In genomic region chr22:42895541-42895981, GRCh38 we compare ENCODE assay signal across 8 cellular contexts. TPM values are rescaled to one million over a fixed set of nuclear protein-coding genes. Genes with fewer than 3 reads are reported as not detected.
A peak's percentile ranks its signal among the peaks of the same experiment; 100 is the strongest.
DNase-seq lines count a peak whose midpoint lies in the region; ATAC-seq and TF ChIP-seq lines count a peak whose summit lies in the region.

No MANE protein-coding gene starts in this region.

- peak overlapping the region; percentile 51 for H3K27ac ChIP-seq in suprapubic skin

- H3K9me3 ChIP-seq in suprapubic skin = no peaks in the 10 kb centered on the region

- peaks cover 35% of the 10 kb centered on the region for H3K4me1 ChIP-seq in suprapubic skin

- no peaks in the 10 kb centered on the region for H3K9me3 Mint-ChIP-seq in activated naive CD4-positive, alpha-beta T cell treated with anti-CD3 and anti-CD28 coated beads for 36 hours
- H3K9me3 Mint-ChIP-seq in activated naive CD4-positive, alpha-beta T cell treated with anti-CD3 and anti-CD28 coated beads, Interleukin-2, amount 50 U/mL, for 72 hours = no peaks in the 10 kb centered on the region

- peak overlapping the region; percentile 74 for H3K27ac Mint-ChIP-seq in activated naive CD4-positive, alpha-beta T cell treated with anti-CD3 and anti-CD28 coated beads for 36 hours
- peak overlapping the region; percentile 78 to 90 for H3K27ac Mint-ChIP-seq in activated naive CD4-positive, alpha-beta T cell treated with anti-CD3 and anti-CD28 coated beads, Interleukin-2, amount 50 U/mL, for 72 hours

- no peak for ATAC-seq in activated naive CD4-positive, alpha-beta T cell treated with anti-CD3 and anti-CD28 coated beads, Interleukin-2, amount 50 U/mL, for 72 hours
- ATAC-seq in left lobe of liver (peak; percentile 37), GM18498 (IDR thresholded peaks at IDR 0.05; ENCODE audit: unreplicated experiment) (no peak)
- no peak for ATAC-seq in activated CD4-positive, CD25-positive, alpha-beta regulatory T cell treated with anti-CD3 and anti-CD28 coated beads, Interleukin-2, amount 50 U/mL, for 24 hours

- intact Hi-C loops in activated naive CD4-positive, alpha-beta T cell treated with anti-CD3 and anti-CD28 coated beads for 36 hours (cut with micrococcal nuclease) = loop anchor here (1.0 to 10.0 kb wide), 4 partner anchors 32 to 189 kb away; partner anchors contain the start of gene TTLL1

- peaks cover 38% of the 10 kb centered on the region for H3K4me1 Mint-ChIP-seq in activated naive CD4-positive, alpha-beta T cell treated with anti-CD3 and anti-CD28 coated beads for 36 hours (ENCODE audit: low read depth)

- H3K4me3 Mint-ChIP-seq in activated naive CD4-positive, alpha-beta T cell treated with anti-CD3 and anti-CD28 coated beads for 36 hours = peak overlapping the region; percentile 12

- no peaks in the 10 kb centered on the region for H3K27me3 Mint-ChIP-seq in activated naive CD4-positive, alpha-beta T cell treated with anti-CD3 and anti-CD28 coated beads for 36 hours (ENCODE audit: low read depth)

- H3K36me3 ChIP-seq in suprapubic skin = peaks cover 6% of the 10 kb centered on the region

- 59% methylated on average over 9 of the region's 9 CpGs for WGBS in suprapubic skin

- no peak overlapping the region for H3K4me3 ChIP-seq in suprapubic skin

- DNase-seq in activated naive CD4-positive, alpha-beta T cell treated with anti-CD3 and anti-CD28 coated beads for 36 hours = no peak
- DNase-seq in activated naive CD4-positive, alpha-beta T cell treated with anti-CD3 and anti-CD28 coated beads, Interleukin-2, amount 50 U/mL, for 16 hours = no peak
- no peak for DNase-seq in activated naive CD4-positive, alpha-beta T cell treated with anti-CD3 and anti-CD28 coated beads, Interleukin-2, amount 50 U/mL, for 72 hours (ENCODE audit: low spot score in 2 of 2)
- DNase-seq in left lobe of liver (ENCODE audit: low spot score) (no peak), suprapubic skin (ENCODE audit: low spot score in 2 of 2) (no peak), DMS53 (lab: John Stamatoyannopoulos, UW) (no peak)

- CTCF ChIA-PET in activated naive CD4-positive, alpha-beta T cell treated with anti-CD3 and anti-CD28 coated beads for 36 hours (lab: Charles Lee) = interaction anchor here (1.1 to 2.6 kb wide), 4 partner anchors 9 to 138 kb away, joined by 3 to 13 read pairs (median 6); no protein-coding TSS in a partner anchor

- no peak for TF ChIP-seq POLR2A in suprapubic skin (IDR thresholded peaks at IDR 0.05)

- no peak for TF ChIP-seq CTCF in suprapubic skin (IDR thresholded peaks at IDR 0.05)

- H3K36me3 Mint-ChIP-seq in activated naive CD4-positive, alpha-beta T cell treated with anti-CD3 and anti-CD28 coated beads for 36 hours (ENCODE audit: low read depth) = no peaks in the 10 kb centered on the region
- no peaks in the 10 kb centered on the region for H3K36me3 Mint-ChIP-seq in activated naive CD4-positive, alpha-beta T cell treated with anti-CD3 and anti-CD28 coated beads, Interleukin-2, amount 50 U/mL, for 72 hours

- no peaks in the 10 kb centered on the region for H3K27me3 ChIP-seq in suprapubic skin

- TF ChIP-seq EP300 in suprapubic skin (IDR thresholded peaks at IDR 0.05) = no peak

RNA-seq across cellular contexts. Expression of gene ARFGAP3, which starts 38.5 kb away (rescaled TPM):
- total RNA-seq in activated naive CD4-positive, alpha-beta T cell treated with anti-CD3 and anti-CD28 coated beads for 36 hours = 10 to 100 TPM; 25.6 to 28.6 TPM
- total RNA-seq in activated naive CD4-positive, alpha-beta T cell treated with anti-CD3 and anti-CD28 coated beads, Interleukin-2, amount 50 U/mL, for 72 hours = 10 to 100 TPM; 23.3 to 47.3 TPM
- total RNA-seq in left lobe of liver (20.2 TPM), suprapubic skin (10 to 100 TPM; 26.7 to 33.3 (median 31.8) TPM)
